Comparison of ENCODE assay signal across 8 cellular contexts in genomic region chrX:131816551-131817136, GRCh38.
DNase-seq lines count a peak whose midpoint lies in the region; TF ChIP-seq lines count a peak whose summit lies in the region.

No MANE protein-coding gene starts in this region.

- POLR2A ChIA-PET in HEK293T (lab: Yijun Ruan, JAX), result no interaction called here

- in situ Hi-C loops in G401 (cut with HindIII; ENCODE audit: low sequenced_read_pairs), result no loop called here

- CTCF ChIA-PET in HEK293T (lab: Yijun Ruan, JAX), result interaction anchor here (0.9 kb wide), 1 partner anchor 14 kb away, joined by 3 read pairs; no protein-coding TSS in a partner anchor

- peaks cover 5% of the 10 kb centered on the region for H3K36me3 ChIP-seq in MG63

- H3K27me3 Mint-ChIP-seq in activated naive CD8-positive, alpha-beta T cell, result no peaks in the 10 kb centered on the region

- peak overlapping the region; percentile 66 for H3K4me3 Mint-ChIP-seq in activated naive CD8-positive, alpha-beta T cell

- no peaks in the 10 kb centered on the region for H3K36me3 Mint-ChIP-seq in activated naive CD8-positive, alpha-beta T cell

- no peaks in the 10 kb centered on the region for H3K9me3 Mint-ChIP-seq in activated naive CD8-positive, alpha-beta T cell (ENCODE audit: low read depth)

- peak overlapping the region; percentile 70 for H3K27ac Mint-ChIP-seq in activated naive CD8-positive, alpha-beta T cell

- no peaks in the 10 kb centered on the region for H3K27me3 ChIP-seq in MG63

- H3K4me3 ChIP-seq in iPS-18c (ENCODE audit: insufficient read depth, low read depth, low read length), result 0 out of 2 replicates have a peak overlapping the region, but pooled peaks have one; percentile 3
- H3K4me3 ChIP-seq in MG63, result no peak overlapping the region

- H3K9me3 ChIP-seq in iPS-18c (ENCODE audit: control insufficient read depth, insufficient read depth, low read length) (peaks cover 12% of the 10 kb centered on the region), MG63 (no peaks in the 10 kb centered on the region)

- peaks cover 32% of the 10 kb centered on the region for H3K4me1 Mint-ChIP-seq in activated naive CD8-positive, alpha-beta T cell (ENCODE audit: low read depth)

- DNase-seq in G401 (ENCODE audit: low spot score) (peak; percentile 32), HEK293T (ENCODE audit: extremely low spot score) (peak; percentile 44), RPMI8226 (peak; percentile 92), MG63 (no peak), epidermal melanocyte (ENCODE audit: insufficient read length, low spot score) (no peak)
- DNase-seq in stimulated activated CD4-positive, alpha-beta T cell treated with anti-CD3 and anti-CD28 coated beads, Interleukin-4, amount 100 ng/mL, for 48 hours (ENCODE audit: low read depth in 2 of 2), result peak; percentile 39 to 60

TF ChIP-seq in HEK293T, 16 proteins besides CTCF, POLR2A, EP300 and RAD21:
- TF ChIP-seq, protein P1, sequence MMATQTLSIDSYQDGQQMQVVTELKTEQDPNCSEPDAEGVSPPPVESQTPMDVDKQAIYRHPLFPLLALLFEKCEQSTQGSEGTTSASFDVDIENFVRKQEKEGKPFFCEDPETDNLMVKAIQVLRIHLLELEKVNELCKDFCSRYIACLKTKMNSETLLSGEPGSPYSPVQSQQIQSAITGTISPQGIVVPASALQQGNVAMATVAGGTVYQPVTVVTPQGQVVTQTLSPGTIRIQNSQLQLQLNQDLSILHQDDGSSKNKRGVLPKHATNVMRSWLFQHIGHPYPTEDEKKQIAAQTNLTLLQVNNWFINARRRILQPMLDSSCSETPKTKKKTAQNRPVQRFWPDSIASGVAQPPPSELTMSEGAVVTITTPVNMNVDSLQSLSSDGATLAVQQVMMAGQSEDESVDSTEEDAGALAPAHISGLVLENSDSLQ (IDR thresholded peaks at IDR 0.05), result no peak
- TF ChIP-seq BHLHE40 (IDR thresholded peaks at IDR 0.05; ENCODE audit: borderline replicate concordance) (no peak), SP1 (IDR thresholded peaks at IDR 0.05) (no peak), L3MBTL2 (conservative IDR thresholded peaks at IDR 0.05) (peak; percentile 74), ZNF384 (IDR thresholded peaks at IDR 0.05) (peak; percentile 100)

Comparison
In these comparisons a context has a peak if more than half of its experiments do, and no peak if none do; other contexts are left out.
1. DNase-seq: peak in G401 (single experiment), HEK293T (single experiment), RPMI8226 (single experiment) and stimulated activated CD4-positive, alpha-beta T cell treated with anti-CD3 and anti-CD28 coated beads, Interleukin-4, amount 100 ng/mL, for 48 hours (2 of 2); none in MG63 (single experiment) and epidermal melanocyte (single experiment).